9 cellular contexts compared by ENCODE assay signal in genomic region chr21:16196521-16197208, GRCh38.
DNase-seq lines count a peak whose midpoint lies in the region; ATAC-seq and TF ChIP-seq lines count a peak whose summit lies in the region.
"Had no signal": no experiment of that assay in that cellular context is flagged by ENCODE, and none has a peak within 500 bp of the region (broad histone marks: within the 10 kb centered on the region; RNA-seq: fewer than 3 reads in every experiment).

No MANE protein-coding gene starts in this region.

- no peaks in the 10 kb centered on the region for H3K36me3 Mint-ChIP-seq in endodermal cell (ENCODE audit: low read depth)
- no peaks in the 10 kb centered on the region for H3K36me3 Mint-ChIP-seq in naive thymus-derived CD4-positive, alpha-beta T cell

- 93 to 97% methylated on average over 3 to 5 of the region's 6 CpGs for WGBS in endodermal cell (ENCODE audit: insufficient coverage in 1 of 2, insufficient read length in 1 of 2), 2 experiments

- CTCF ChIA-PET in naive thymus-derived CD4-positive, alpha-beta T cell (lab: Charles Lee), result no interaction called here

- POLR2A ChIA-PET in naive thymus-derived CD4-positive, alpha-beta T cell (lab: Charles Lee), result no interaction called here

- no peak overlapping the region for H3K9ac ChIP-seq in endodermal cell (ENCODE audit: extremely low read depth, low read length, poor library complexity, severe bottlenecking)

- H3K27ac ChIP-seq in 22Rv1 (peak overlapping the region; percentile 76), endodermal cell (ENCODE audit: low read depth, low read length) (peak overlapping the region; percentile 96)
- H3K27ac ChIP-seq in naive thymus-derived CD4-positive, alpha-beta T cell (ENCODE audit: low read depth, low read length), result peak overlapping the region; percentile 2

- intact Hi-C loops in naive thymus-derived CD4-positive, alpha-beta T cell (cut with micrococcal nuclease), result no loop called here

- H3K9me3 Mint-ChIP-seq in endodermal cell, result peaks cover 11% of the 10 kb centered on the region
- H3K9me3 Mint-ChIP-seq in naive thymus-derived CD4-positive, alpha-beta T cell, result peaks cover 0 to 4% (median 0%) of the 10 kb centered on the region in 11 donors

- peaks cover 3% of the 10 kb centered on the region for H3K4me1 ChIP-seq in endodermal cell (ENCODE audit: control insufficient read depth, insufficient read depth, low read length)
- H3K4me1 ChIP-seq in naive thymus-derived CD4-positive, alpha-beta T cell (ENCODE audit: control insufficient read depth in 2 of 2, insufficient read depth in 2 of 2, low read length in 2 of 2), result no peaks in the 10 kb centered on the region

- DNase-seq in M059J (ENCODE audit: low read depth) (peak; percentile 23), endodermal cell (no peak), NCI-H510A treated with DMSO at 0.1 percent for 48 hours (lab: John Stamatoyannopoulos, UW) (no peak)
- peak in 3 of 9 donors; percentile 5 to 17 (median 14) for DNase-seq in naive thymus-derived CD4-positive, alpha-beta T cell
- DNase-seq: NCI-H69 had no signal

- H3K4me1 Mint-ChIP-seq in endodermal cell, result peaks cover 19% of the 10 kb centered on the region
- peaks cover 3 to 40% (median 23%) of the 10 kb centered on the region in 7 donors for H3K4me1 Mint-ChIP-seq in naive thymus-derived CD4-positive, alpha-beta T cell

- TF ChIP-seq CTCF in 22Rv1 (IDR thresholded peaks at IDR 0.05) (no peak), endodermal cell (conservative IDR thresholded peaks at IDR 0.05) (no peak)

- H3K27me3 ChIP-seq in endodermal cell (ENCODE audit: control insufficient read depth, insufficient read depth, low read length, poor library complexity, severe bottlenecking), result no peaks in the 10 kb centered on the region
- H3K27me3 ChIP-seq in naive thymus-derived CD4-positive, alpha-beta T cell (ENCODE audit: control insufficient read depth in 2 of 2, insufficient read depth in 2 of 2, low read length in 2 of 2), result no peaks in the 10 kb centered on the region

- H3K36me3 ChIP-seq in endodermal cell (ENCODE audit: control insufficient read depth, insufficient read depth, low read length), result no peaks in the 10 kb centered on the region
- no peaks in the 10 kb centered on the region for H3K36me3 ChIP-seq in naive thymus-derived CD4-positive, alpha-beta T cell (ENCODE audit: control insufficient read depth in 2 of 3, insufficient read depth in 3 of 3, low read length in 3 of 3)

- H3K27ac Mint-ChIP-seq in endodermal cell, result no peak overlapping the region
- H3K27ac Mint-ChIP-seq in naive thymus-derived CD4-positive, alpha-beta T cell, result peak overlapping the region in 7 of 9 donors; percentile 14 to 71 (median 54)

- H3K4me3 Mint-ChIP-seq in endodermal cell, result no peak overlapping the region
- H3K4me3 Mint-ChIP-seq in naive thymus-derived CD4-positive, alpha-beta T cell, result peak overlapping the region in 7 of 10 donors; percentile 15 to 70 (median 58)

- no peak for ATAC-seq in naive thymus-derived CD4-positive, alpha-beta T cell
- ATAC-seq in GM18520 (IDR thresholded peaks at IDR 0.05; ENCODE audit: unreplicated experiment) (no peak), HG02885 (IDR thresholded peaks at IDR 0.05; ENCODE audit: poor library complexity, unreplicated experiment) (no peak), GM18873 (IDR thresholded peaks at IDR 0.05; ENCODE audit: low FRiP score, unreplicated experiment) (no peak)

- H3K9me3 ChIP-seq in endodermal cell (ENCODE audit: control insufficient read depth, low read length), result peaks cover 17% of the 10 kb centered on the region
- H3K9me3 ChIP-seq in naive thymus-derived CD4-positive, alpha-beta T cell (ENCODE audit: control insufficient read depth in 2 of 3, low read length in 3 of 3), result no peaks in the 10 kb centered on the region

- no peaks in the 10 kb centered on the region for H3K27me3 Mint-ChIP-seq in endodermal cell (ENCODE audit: insufficient read depth)
- peaks cover 0 to 17% (median 9%) of the 10 kb centered on the region in 5 donors for H3K27me3 Mint-ChIP-seq in naive thymus-derived CD4-positive, alpha-beta T cell

- H3K4me3 ChIP-seq in endodermal cell (ENCODE audit: low read length), result no peak overlapping the region
- no peak overlapping the region for H3K4me3 ChIP-seq in naive thymus-derived CD4-positive, alpha-beta T cell (ENCODE audit: low read length)

Comparison
In these comparisons a context has a peak if more than half of its experiments do, and no peak if none do; other contexts are left out.
1. H3K27ac ChIP-seq: peak in every context shown above with its lines; median percentile 96 in endodermal cell; 76 in 22Rv1; 2 in naive thymus-derived CD4-positive, alpha-beta T cell.